ENCODE assay signal across 16 cellular contexts in the genomic region with DNA sequence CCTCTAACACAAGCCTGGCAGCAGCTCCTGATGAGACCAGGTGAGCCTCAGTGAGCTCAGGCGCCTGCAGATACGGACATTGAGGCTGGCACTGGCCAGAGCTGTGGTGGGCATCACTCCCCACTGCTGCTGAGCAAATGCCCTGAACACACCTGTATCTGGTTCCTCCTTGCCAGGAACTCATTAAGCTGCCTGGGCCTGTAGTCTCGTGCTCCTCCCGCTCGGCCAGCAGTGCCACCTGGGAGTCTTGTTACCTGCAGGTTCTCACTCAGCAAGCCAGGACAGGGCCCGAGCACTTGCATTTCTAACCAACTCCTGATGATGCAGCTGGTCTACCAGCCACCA. TPM values are rescaled to one million over a fixed set of nuclear protein-coding genes. Genes with fewer than 3 reads are reported as not detected.
DNase-seq lines count a peak whose midpoint lies in the region; ATAC-seq and TF ChIP-seq lines count a peak whose summit lies in the region.
"Had no signal": no experiment of that assay in that cellular context is flagged by ENCODE, and none has a peak within 500 bp of the region (broad histone marks: within the 10 kb centered on the region; RNA-seq: fewer than 3 reads in every experiment).

No MANE protein-coding gene starts in this region.

- H3K27ac Mint-ChIP-seq in activated CD8-positive, alpha-beta T cell treated with anti-CD3 and anti-CD28 coated beads, Interleukin-2, amount 10 ng/mL, durations not matched to agents 7 days and 5 days = no peak overlapping the region
- H3K27ac Mint-ChIP-seq in activated CD8-positive, alpha-beta T cell treated with anti-CD3 and anti-CD28 coated beads for 36 hours = no peak overlapping the region
- H3K27ac Mint-ChIP-seq in stimulated activated naive CD8-positive, alpha-beta T cell treated with anti-CD3 and anti-CD28 coated beads, Interleukin-15, amount 100 ng/mL, for 72 hours = no peak overlapping the region
- H3K27ac Mint-ChIP-seq in endodermal cell = no peak overlapping the region
- peak overlapping the region; percentile 27 for H3K27ac Mint-ChIP-seq in stimulated activated effector memory CD8-positive, alpha-beta T cell treated with anti-CD3 and anti-CD28 coated beads, Interleukin-12 subunit alpha, Interleukin-12 subunit beta, amount 100 ng/mL, for 72 hours

- H3K9me3 ChIP-seq in endodermal cell (ENCODE audit: control insufficient read depth, low read length) = no peaks in the 10 kb centered on the region

- H3K27ac ChIP-seq in endodermal cell (ENCODE audit: low read depth, low read length) = no peak overlapping the region

- no peak overlapping the region for H3K9ac ChIP-seq in endodermal cell (ENCODE audit: extremely low read depth, low read length, poor library complexity, severe bottlenecking)

- no peak for DNase-seq in activated CD8-positive, alpha-beta T cell treated with anti-CD3 and anti-CD28 coated beads, Interleukin-2, amount 10 ng/mL, durations not matched to agents 7 days and 5 days
- DNase-seq in activated CD8-positive, alpha-beta T cell treated with anti-CD3 and anti-CD28 coated beads for 36 hours = no peak
- DNase-seq in stimulated activated naive CD8-positive, alpha-beta T cell treated with anti-CD3 and anti-CD28 coated beads, Interleukin-15, Interleukin-2, amounts not matched to agents 100 U/mL and 50 U/mL, for 24 hours = no peak
- DNase-seq in stimulated activated naive CD8-positive, alpha-beta T cell treated with anti-CD3 and anti-CD28 coated beads, Interleukin-15, amount 100 ng/mL, for 72 hours = no peak
- DNase-seq in endodermal cell (peak; percentile 50), hippocampal formation (lab: John Stamatoyannopoulos, UW) (no peak)
- no peak for DNase-seq in stimulated activated effector memory CD8-positive, alpha-beta T cell treated with anti-CD3 and anti-CD28 coated beads, Interleukin-12 subunit alpha, Interleukin-12 subunit beta, amount 100 ng/mL, for 72 hours (ENCODE audit: low spot score in 2 of 2)
- no peak for DNase-seq in stimulated activated CD4-positive, alpha-beta T cell treated with anti-CD3 and anti-CD28 coated beads, Interleukin-15, amount 100 ng/mL, for 24 hours
- DNase-seq: CD4-positive, CD25-positive, alpha-beta regulatory T cell; NCI-H146; NCI-H2081 treated with DMSO at 0.1 percent for 48 hours; NCI-H226; NCI-H526; NK-92 treated with Interleukin-12 subunit alpha and Interleukin-12 subunit beta, amount 100 ng/mL, for 24 hours; OCI-M1 had no signal

- no peaks in the 10 kb centered on the region for H3K9me3 Mint-ChIP-seq in activated CD8-positive, alpha-beta T cell treated with anti-CD3 and anti-CD28 coated beads, Interleukin-2, amount 10 ng/mL, durations not matched to agents 7 days and 5 days (ENCODE audit: insufficient read depth)
- no peaks in the 10 kb centered on the region for H3K9me3 Mint-ChIP-seq in activated CD8-positive, alpha-beta T cell treated with anti-CD3 and anti-CD28 coated beads for 36 hours
- H3K9me3 Mint-ChIP-seq in stimulated activated naive CD8-positive, alpha-beta T cell treated with anti-CD3 and anti-CD28 coated beads, Interleukin-15, amount 100 ng/mL, for 72 hours = no peaks in the 10 kb centered on the region
- no peaks in the 10 kb centered on the region for H3K9me3 Mint-ChIP-seq in endodermal cell
- no peaks in the 10 kb centered on the region for H3K9me3 Mint-ChIP-seq in stimulated activated effector memory CD8-positive, alpha-beta T cell treated with anti-CD3 and anti-CD28 coated beads, Interleukin-12 subunit alpha, Interleukin-12 subunit beta, amount 100 ng/mL, for 72 hours
- H3K9me3 Mint-ChIP-seq: CD4-positive, CD25-positive, alpha-beta regulatory T cell had no signal

- H3K36me3 Mint-ChIP-seq in activated CD8-positive, alpha-beta T cell treated with anti-CD3 and anti-CD28 coated beads, Interleukin-2, amount 10 ng/mL, durations not matched to agents 7 days and 5 days (ENCODE audit: low read depth) = peaks cover 52% of the 10 kb centered on the region
- H3K36me3 Mint-ChIP-seq in activated CD8-positive, alpha-beta T cell treated with anti-CD3 and anti-CD28 coated beads for 36 hours (ENCODE audit: low read depth) = peaks cover 43% of the 10 kb centered on the region
- H3K36me3 Mint-ChIP-seq in endodermal cell (ENCODE audit: low read depth) = peaks cover 56% of the 10 kb centered on the region
- peaks cover 65% of the 10 kb centered on the region for H3K36me3 Mint-ChIP-seq in stimulated activated effector memory CD8-positive, alpha-beta T cell treated with anti-CD3 and anti-CD28 coated beads, Interleukin-12 subunit alpha, Interleukin-12 subunit beta, amount 100 ng/mL, for 72 hours

- H3K27me3 Mint-ChIP-seq in activated CD8-positive, alpha-beta T cell treated with anti-CD3 and anti-CD28 coated beads, Interleukin-2, amount 10 ng/mL, durations not matched to agents 7 days and 5 days (ENCODE audit: low read depth) = peaks cover 7% of the 10 kb centered on the region
- H3K27me3 Mint-ChIP-seq in activated CD8-positive, alpha-beta T cell treated with anti-CD3 and anti-CD28 coated beads for 36 hours = peaks cover 5% of the 10 kb centered on the region
- peaks cover 17% of the 10 kb centered on the region for H3K27me3 Mint-ChIP-seq in stimulated activated naive CD8-positive, alpha-beta T cell treated with anti-CD3 and anti-CD28 coated beads, Interleukin-15, amount 100 ng/mL, for 72 hours
- H3K27me3 Mint-ChIP-seq in endodermal cell (ENCODE audit: insufficient read depth) = no peaks in the 10 kb centered on the region

- POLR2A ChIA-PET in activated CD8-positive, alpha-beta T cell treated with anti-CD3 and anti-CD28 coated beads, Interleukin-2, amount 10 ng/mL, durations not matched to agents 7 days and 5 days (lab: Charles Lee) = interaction anchor here (4.1 kb wide), 1 partner anchor 9 kb away, joined by 18 read pairs; no protein-coding TSS in a partner anchor
- POLR2A ChIA-PET in activated CD8-positive, alpha-beta T cell treated with anti-CD3 and anti-CD28 coated beads for 36 hours (lab: Charles Lee) = interaction anchor here (1.0 to 3.8 kb wide), 4 partner anchors 10 to 51 kb away, joined by 3 to 22 read pairs (median 12); no protein-coding TSS in a partner anchor

- no peaks in the 10 kb centered on the region for H3K4me1 Mint-ChIP-seq in activated CD8-positive, alpha-beta T cell treated with anti-CD3 and anti-CD28 coated beads, Interleukin-2, amount 10 ng/mL, durations not matched to agents 7 days and 5 days (ENCODE audit: low read depth)
- H3K4me1 Mint-ChIP-seq in activated CD8-positive, alpha-beta T cell treated with anti-CD3 and anti-CD28 coated beads for 36 hours (ENCODE audit: low read depth) = no peaks in the 10 kb centered on the region
- no peaks in the 10 kb centered on the region for H3K4me1 Mint-ChIP-seq in stimulated activated naive CD8-positive, alpha-beta T cell treated with anti-CD3 and anti-CD28 coated beads, Interleukin-15, amount 100 ng/mL, for 72 hours
- peaks cover 1% of the 10 kb centered on the region for H3K4me1 Mint-ChIP-seq in endodermal cell
- H3K4me1 Mint-ChIP-seq in stimulated activated effector memory CD8-positive, alpha-beta T cell treated with anti-CD3 and anti-CD28 coated beads, Interleukin-12 subunit alpha, Interleukin-12 subunit beta, amount 100 ng/mL, for 72 hours = no peaks in the 10 kb centered on the region
- H3K4me1 Mint-ChIP-seq: CD4-positive, CD25-positive, alpha-beta regulatory T cell had no signal

- no peaks in the 10 kb centered on the region for H3K27me3 ChIP-seq in endodermal cell (ENCODE audit: control insufficient read depth, insufficient read depth, low read length, poor library complexity, severe bottlenecking)

- peak; percentile 16 for ATAC-seq in activated CD8-positive, alpha-beta T cell treated with anti-CD3 and anti-CD28 coated beads, Interleukin-2, amount 10 ng/mL, durations not matched to agents 7 days and 5 days
- ATAC-seq in activated CD8-positive, alpha-beta T cell treated with anti-CD3 and anti-CD28 coated beads for 36 hours = no peak
- ATAC-seq in stimulated activated naive CD8-positive, alpha-beta T cell treated with anti-CD3 and anti-CD28 coated beads, Interleukin-15, Interleukin-2, amounts not matched to agents 100 U/mL and 50 U/mL, for 24 hours = peak; percentile 14
- no peak for ATAC-seq in stimulated activated naive CD8-positive, alpha-beta T cell treated with anti-CD3 and anti-CD28 coated beads, Interleukin-15, amount 100 ng/mL, for 72 hours
- no peak for ATAC-seq in stimulated activated effector memory CD8-positive, alpha-beta T cell treated with anti-CD3 and anti-CD28 coated beads, Interleukin-12 subunit alpha, Interleukin-12 subunit beta, amount 100 ng/mL, for 72 hours
- ATAC-seq: GM12878 had no signal

- TF ChIP-seq CTCF in activated CD8-positive, alpha-beta T cell treated with anti-CD3 and anti-CD28 coated beads for 36 hours (IDR thresholded peaks at IDR 0.05) = no peak
- no peak for TF ChIP-seq CTCF in endodermal cell (conservative IDR thresholded peaks at IDR 0.05)

- peaks cover 57% of the 10 kb centered on the region for H3K36me3 ChIP-seq in endodermal cell (ENCODE audit: control insufficient read depth, insufficient read depth, low read length)

- 97 to 100% methylated on average over 3 to 6 of the region's 6 CpGs for WGBS in endodermal cell (ENCODE audit: insufficient coverage in 1 of 2, insufficient read length in 1 of 2), 2 experiments

- H3K4me3 ChIP-seq in endodermal cell (ENCODE audit: low read length) = no peak overlapping the region
- H3K4me3 ChIP-seq: GM12878 had no signal

- intact Hi-C loops in activated CD8-positive, alpha-beta T cell treated with anti-CD3 and anti-CD28 coated beads for 36 hours (cut with micrococcal nuclease) = no loop called here

- no peak overlapping the region for H3K4me3 Mint-ChIP-seq in activated CD8-positive, alpha-beta T cell treated with anti-CD3 and anti-CD28 coated beads, Interleukin-2, amount 10 ng/mL, durations not matched to agents 7 days and 5 days
- H3K4me3 Mint-ChIP-seq in activated CD8-positive, alpha-beta T cell treated with anti-CD3 and anti-CD28 coated beads for 36 hours = no peak overlapping the region
- no peak overlapping the region for H3K4me3 Mint-ChIP-seq in stimulated activated naive CD8-positive, alpha-beta T cell treated with anti-CD3 and anti-CD28 coated beads, Interleukin-15, amount 100 ng/mL, for 72 hours
- no peak overlapping the region for H3K4me3 Mint-ChIP-seq in endodermal cell
- H3K4me3 Mint-ChIP-seq in stimulated activated effector memory CD8-positive, alpha-beta T cell treated with anti-CD3 and anti-CD28 coated beads, Interleukin-12 subunit alpha, Interleukin-12 subunit beta, amount 100 ng/mL, for 72 hours = no peak overlapping the region
- H3K4me3 Mint-ChIP-seq: CD4-positive, CD25-positive, alpha-beta regulatory T cell had no signal

- no peaks in the 10 kb centered on the region for H3K4me1 ChIP-seq in endodermal cell (ENCODE audit: control insufficient read depth, insufficient read depth, low read length)

- CTCF ChIA-PET in activated CD8-positive, alpha-beta T cell treated with anti-CD3 and anti-CD28 coated beads, Interleukin-2, amount 10 ng/mL, durations not matched to agents 7 days and 5 days (lab: Charles Lee) = interaction anchor here (0.8 kb wide), 1 partner anchor 32 kb away, joined by 3 read pairs; the partner anchor contains the start of gene GAA
- CTCF ChIA-PET in activated CD8-positive, alpha-beta T cell treated with anti-CD3 and anti-CD28 coated beads for 36 hours (lab: Charles Lee) = interaction anchor here (1.3 to 1.9 kb wide), 2 partner anchors 32 to 125 kb away, joined by 3 to 5 read pairs; partner anchors contain the start of gene GAA

RNA-seq across cellular contexts. Expression of gene EIF4A3, which starts 13.3 kb away (rescaled TPM):
- total RNA-seq in activated CD8-positive, alpha-beta T cell treated with anti-CD3 and anti-CD28 coated beads, Interleukin-2, amount 10 ng/mL, durations not matched to agents 7 days and 5 days = 100 to 1,000 TPM; 181 to 183 TPM
- 100 to 1,000 TPM; 178 to 183 TPM for total RNA-seq in activated CD8-positive, alpha-beta T cell treated with anti-CD3 and anti-CD28 coated beads for 36 hours
- total RNA-seq in endodermal cell = 100 to 1,000 TPM; 107 to 110 TPM
- polyA plus RNA-seq in endodermal cell (2013, experiment 1 of 2) = 126 TPM
- polyA plus RNA-seq in endodermal cell (2013, experiment 2 of 2) = 123 TPM

RNA-seq across cellular contexts. Expression of gene GAA, which starts 32.2 kb away (rescaled TPM):
- 10 to 100 TPM; 18.1 to 22.3 TPM for total RNA-seq in activated CD8-positive, alpha-beta T cell treated with anti-CD3 and anti-CD28 coated beads, Interleukin-2, amount 10 ng/mL, durations not matched to agents 7 days and 5 days
- 10 to 100 TPM; 42.6 to 46.2 TPM for total RNA-seq in activated CD8-positive, alpha-beta T cell treated with anti-CD3 and anti-CD28 coated beads for 36 hours
- total RNA-seq in endodermal cell = 10 to 100 TPM; 46.4 to 72.3 TPM
- polyA plus RNA-seq in endodermal cell (2013, experiment 1 of 2) = 75.1 TPM
- polyA plus RNA-seq in endodermal cell (2013, experiment 2 of 2) = 65.7 TPM

RNA-seq across cellular contexts. Expression of gene CARD14, which starts 36.2 kb away (rescaled TPM):
- not detected for total RNA-seq in activated CD8-positive, alpha-beta T cell treated with anti-CD3 and anti-CD28 coated beads, Interleukin-2, amount 10 ng/mL, durations not matched to agents 7 days and 5 days
- under 1 TPM; 0.11 to 0.50 TPM for total RNA-seq in activated CD8-positive, alpha-beta T cell treated with anti-CD3 and anti-CD28 coated beads for 36 hours
- under 1 TPM in 1 of 2 donors, not detected in 1; 0.31 TPM for total RNA-seq in endodermal cell
- polyA plus RNA-seq in endodermal cell (2013, experiment 1 of 2) = 0.50 TPM
- 0.37 TPM for polyA plus RNA-seq in endodermal cell (2013, experiment 2 of 2)
- total RNA-seq: CD4-positive, CD25-positive, alpha-beta regulatory T cell; GM12878 had no signal

Comparison
In these comparisons a context has a peak if more than half of its experiments do, and no peak if none do; other contexts are left out.
1. ATAC-seq: peak in activated CD8-positive, alpha-beta T cell treated with anti-CD3 and anti-CD28 coated beads, Interleukin-2, amount 10 ng/mL, durations not matched to agents 7 days and 5 days (single experiment) and stimulated activated naive CD8-positive, alpha-beta T cell treated with anti-CD3 and anti-CD28 coated beads, Interleukin-15, Interleukin-2, amounts not matched to agents 100 U/mL and 50 U/mL, for 24 hours (single experiment); none in activated CD8-positive, alpha-beta T cell treated with anti-CD3 and anti-CD28 coated beads for 36 hours (single experiment), stimulated activated naive CD8-positive, alpha-beta T cell treated with anti-CD3 and anti-CD28 coated beads, Interleukin-15, amount 100 ng/mL, for 72 hours (single experiment) and stimulated activated effector memory CD8-positive, alpha-beta T cell treated with anti-CD3 and anti-CD28 coated beads, Interleukin-12 subunit alpha, Interleukin-12 subunit beta, amount 100 ng/mL, for 72 hours (single experiment).